Comparison of ENCODE assay signal across 19 cellular contexts in the genomic region with DNA sequence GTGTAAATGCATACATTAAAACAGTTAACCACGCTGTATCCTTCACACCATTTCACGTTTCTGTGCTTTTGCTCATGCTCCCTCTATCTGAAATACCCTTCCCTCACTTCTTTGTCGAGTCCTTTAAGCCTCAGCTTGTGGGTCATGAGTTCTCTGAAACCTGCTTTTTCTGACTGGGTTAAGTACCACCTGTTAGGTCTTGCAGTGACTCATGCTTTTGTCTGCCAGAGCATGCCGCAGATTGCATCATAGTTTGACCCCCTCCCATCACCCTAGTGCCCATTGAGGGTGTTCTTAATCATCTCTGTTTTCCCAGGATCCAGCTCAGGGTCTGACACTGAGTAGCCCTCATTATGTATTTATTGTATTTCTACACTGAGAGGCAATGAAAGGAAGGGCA.
A peak's percentile ranks its signal among the peaks of the same experiment; 100 is the strongest.
DNase-seq lines count a peak whose midpoint lies in the region; ATAC-seq and TF ChIP-seq lines count a peak whose summit lies in the region.
"Had no signal": no experiment of that assay in that cellular context is flagged by ENCODE, and none has a peak within 500 bp of the region (broad histone marks: within the 10 kb centered on the region; RNA-seq: fewer than 3 reads in every experiment).

No MANE protein-coding gene starts in this region.

- ATAC-seq in activated naive CD4-positive, alpha-beta T cell treated with anti-CD3 and anti-CD28 coated beads, Interleukin-2, amount 50 U/mL, for 72 hours: no peak
- ATAC-seq in GM19463 (IDR thresholded peaks at IDR 0.05; ENCODE audit: unreplicated experiment): no peak
- ATAC-seq: activated T-helper 17 cell treated with anti-CD3 and anti-CD28 coated beads, Interleukin-2, amount 50 U/mL, for 72 hours; GM12878; naive thymus-derived CD8-positive, alpha-beta T cell had no signal

- H3K4me3 Mint-ChIP-seq in glutamatergic neuron (ENCODE audit: unreplicated experiment): no peak overlapping the region
- H3K4me3 Mint-ChIP-seq: activated CD4-positive, alpha-beta memory T cell treated with anti-CD3 and anti-CD28 coated beads, Interleukin-2, amount 10 ng/mL, durations not matched to agents 7 days and 5 days; activated T-helper 17 cell treated with anti-CD3 and anti-CD28 coated beads, Interleukin-2, amount 50 U/mL, for 72 hours; naive thymus-derived CD8-positive, alpha-beta T cell had no signal

- H3K9me3 Mint-ChIP-seq in glutamatergic neuron (ENCODE audit: unreplicated experiment): peaks cover 3% of the 10 kb centered on the region
- peaks cover 5 to 7% of the 10 kb centered on the region in 2 donors for H3K9me3 Mint-ChIP-seq in activated naive CD4-positive, alpha-beta T cell treated with anti-CD3 and anti-CD28 coated beads, Interleukin-2, amount 50 U/mL, for 72 hours

- peaks cover 10% of the 10 kb centered on the region for H3K4me1 Mint-ChIP-seq in glutamatergic neuron (ENCODE audit: low read depth, unreplicated experiment)
- H3K4me1 Mint-ChIP-seq: activated CD4-positive, alpha-beta memory T cell treated with anti-CD3 and anti-CD28 coated beads, Interleukin-2, amount 10 ng/mL, durations not matched to agents 7 days and 5 days; activated T-helper 17 cell treated with anti-CD3 and anti-CD28 coated beads, Interleukin-2, amount 50 U/mL, for 72 hours; naive thymus-derived CD8-positive, alpha-beta T cell had no signal

- DNase-seq in H7 (peak; percentile 13), NCI-H146 (lab: John Stamatoyannopoulos, UW) (peak; percentile 65), NCI-H748 (lab: John Stamatoyannopoulos, UW; ENCODE audit: unreplicated experiment) (peak; percentile 92), glutamatergic neuron (no peak), NCI-H446 (lab: John Stamatoyannopoulos, UW) (no peak), HuH-7 (ENCODE audit: low spot score) (no peak)
- no peak for DNase-seq in activated naive CD4-positive, alpha-beta T cell treated with anti-CD3 and anti-CD28 coated beads, Interleukin-2, amount 50 U/mL, for 72 hours (ENCODE audit: low spot score in 2 of 2)
- DNase-seq: activated CD4-positive, alpha-beta memory T cell treated with anti-CD3 and anti-CD28 coated beads, Interleukin-2, amount 10 ng/mL, durations not matched to agents 7 days and 5 days; anterior cingulate cortex; cortex of kidney; EL; naive thymus-derived CD8-positive, alpha-beta T cell; transverse colon had no signal

- peaks cover 2% of the 10 kb centered on the region for H3K27me3 Mint-ChIP-seq in glutamatergic neuron (ENCODE audit: unreplicated experiment)
- H3K27me3 Mint-ChIP-seq: activated CD4-positive, alpha-beta memory T cell treated with anti-CD3 and anti-CD28 coated beads, Interleukin-2, amount 10 ng/mL, durations not matched to agents 7 days and 5 days; activated T-helper 17 cell treated with anti-CD3 and anti-CD28 coated beads, Interleukin-2, amount 50 U/mL, for 72 hours had no signal

- no peaks in the 10 kb centered on the region for H3K36me3 Mint-ChIP-seq in glutamatergic neuron (ENCODE audit: unreplicated experiment)
- H3K36me3 Mint-ChIP-seq in activated naive CD4-positive, alpha-beta T cell treated with anti-CD3 and anti-CD28 coated beads, Interleukin-2, amount 50 U/mL, for 72 hours: no peaks in the 10 kb centered on the region
- H3K36me3 Mint-ChIP-seq: naive thymus-derived CD8-positive, alpha-beta T cell had no signal

- no peak overlapping the region for H3K4me3 ChIP-seq in H7 (ENCODE audit: insufficient read depth, low read depth, low read length)
- H3K4me3 ChIP-seq: GM12878, hepatocyte, prostate gland, SJSA1, transverse colon had no signal

- H3K27me3 ChIP-seq in H7 (ENCODE audit: control insufficient read depth, insufficient read depth, low read length): no peaks in the 10 kb centered on the region
- H3K27me3 ChIP-seq: hepatocyte, SJSA1, transverse colon had no signal

- no peaks in the 10 kb centered on the region for H3K36me3 ChIP-seq in H7 (replicated peaks; ENCODE audit: control insufficient read depth, insufficient read depth, low read length)
- H3K36me3 ChIP-seq: prostate gland, SJSA1, transverse colon had no signal

- TF ChIP-seq CTCF in glutamatergic neuron (IDR thresholded peaks at IDR 0.05; ENCODE audit: partially characterized antibody, unreplicated experiment): no peak

- peak overlapping the region; percentile 2 for H3K27ac Mint-ChIP-seq in glutamatergic neuron (ENCODE audit: unreplicated experiment)
- H3K27ac Mint-ChIP-seq in activated naive CD4-positive, alpha-beta T cell treated with anti-CD3 and anti-CD28 coated beads, Interleukin-2, amount 50 U/mL, for 72 hours: no peak overlapping the region
- H3K27ac Mint-ChIP-seq: activated CD4-positive, alpha-beta memory T cell treated with anti-CD3 and anti-CD28 coated beads, Interleukin-2, amount 10 ng/mL, durations not matched to agents 7 days and 5 days; activated T-helper 17 cell treated with anti-CD3 and anti-CD28 coated beads, Interleukin-2, amount 50 U/mL, for 72 hours; naive thymus-derived CD8-positive, alpha-beta T cell had no signal

Comparison
In these comparisons a context has a peak if more than half of its experiments do, and no peak if none do; other contexts are left out.
1. DNase-seq: peak in H7 (single experiment), NCI-H146 (single experiment) and NCI-H748 (single experiment); none in glutamatergic neuron (single experiment), NCI-H446 (0 of 2), HuH-7 (single experiment) and activated naive CD4-positive, alpha-beta T cell treated with anti-CD3 and anti-CD28 coated beads, Interleukin-2, amount 50 U/mL, for 72 hours (0 of 2).